In genomic region chr17:5832886-5833285, GRCh38 we compare ENCODE assay signal across 10 cellular contexts.
A peak's percentile ranks its signal among the peaks of the same experiment; 100 is the strongest.
DNase-seq lines count a peak whose midpoint lies in the region; ATAC-seq lines count a peak whose summit lies in the region.
"Had no signal": no experiment of that assay in that cellular context is flagged by ENCODE, and none has a peak within 500 bp of the region (broad histone marks: within the 10 kb centered on the region; RNA-seq: fewer than 3 reads in every experiment).

No MANE protein-coding gene starts in this region.

- H3K4me3 ChIP-seq in CD4-positive, alpha-beta memory T cell (ENCODE audit: low read length in 2 of 2), result no peak overlapping the region

- H3K36me3 ChIP-seq in CD4-positive, alpha-beta memory T cell (ENCODE audit: insufficient read depth, low read length), result no peaks in the 10 kb centered on the region

- peak overlapping the region; percentile 20 to 84 (median 68) for H3K27ac Mint-ChIP-seq in CD4-positive, alpha-beta memory T cell
- H3K27ac Mint-ChIP-seq in IgD-negative memory B cell, result peak overlapping the region in 2 of 3 donors; percentile 7 to 29
- peak overlapping the region; percentile 82 for H3K27ac Mint-ChIP-seq in activated T-helper 17 cell treated with anti-CD3 and anti-CD28 coated beads, Interleukin-2, amount 50 U/mL, for 72 hours
- H3K27ac Mint-ChIP-seq in activated T-cell treated with anti-CD3 and anti-CD28 coated beads, Interleukin-2, amount 50 U/mL, for 72 hours, result no peak overlapping the region
- H3K27ac Mint-ChIP-seq: naive B cell had no signal

- ATAC-seq in activated T-helper 17 cell treated with anti-CD3 and anti-CD28 coated beads, Interleukin-2, amount 50 U/mL, for 72 hours (replicated peaks), result peak; percentile 27
- ATAC-seq in activated T-cell treated with anti-CD3 and anti-CD28 coated beads, Interleukin-2, amount 50 U/mL, for 72 hours (replicated peaks in 1 of 2), result no peak

- H3K36me3 Mint-ChIP-seq in CD4-positive, alpha-beta memory T cell, result no peaks in the 10 kb centered on the region
- peaks cover 2% of the 10 kb centered on the region for H3K36me3 Mint-ChIP-seq in IgD-negative memory B cell
- no peaks in the 10 kb centered on the region for H3K36me3 Mint-ChIP-seq in activated T-helper 17 cell treated with anti-CD3 and anti-CD28 coated beads, Interleukin-2, amount 50 U/mL, for 72 hours (ENCODE audit: low read depth)
- no peaks in the 10 kb centered on the region for H3K36me3 Mint-ChIP-seq in activated T-cell treated with anti-CD3 and anti-CD28 coated beads, Interleukin-2, amount 50 U/mL, for 72 hours (ENCODE audit: insufficient read depth in 2 of 2)

- no peaks in the 10 kb centered on the region for H3K27me3 ChIP-seq in CD4-positive, alpha-beta memory T cell (ENCODE audit: insufficient read depth, low read length)

- H3K4me1 Mint-ChIP-seq in CD4-positive, alpha-beta memory T cell, result peaks cover 9 to 14% (median 14%) of the 10 kb centered on the region in 4 donors
- H3K4me1 Mint-ChIP-seq in IgD-negative memory B cell, result peaks cover 4 to 16% (median 15%) of the 10 kb centered on the region in 3 donors
- peaks cover 5% of the 10 kb centered on the region for H3K4me1 Mint-ChIP-seq in activated T-helper 17 cell treated with anti-CD3 and anti-CD28 coated beads, Interleukin-2, amount 50 U/mL, for 72 hours
- peaks cover 9% of the 10 kb centered on the region for H3K4me1 Mint-ChIP-seq in activated T-cell treated with anti-CD3 and anti-CD28 coated beads, Interleukin-2, amount 50 U/mL, for 72 hours (ENCODE audit: low read depth)

- intact Hi-C loops in CD4-positive, alpha-beta memory T cell (cut with micrococcal nuclease), result no loop called here

- H3K27ac ChIP-seq in CD4-positive, alpha-beta memory T cell (ENCODE audit: low read depth, low read length), result no peak overlapping the region

- CTCF ChIA-PET in CD4-positive, alpha-beta memory T cell (lab: Charles Lee; ENCODE audit: partially characterized antibody), result no interaction called here

- peaks cover 5 to 6% of the 10 kb centered on the region in 2 donors for H3K27me3 Mint-ChIP-seq in CD4-positive, alpha-beta memory T cell
- peaks cover 9% of the 10 kb centered on the region for H3K27me3 Mint-ChIP-seq in IgD-negative memory B cell
- peaks cover 13% of the 10 kb centered on the region for H3K27me3 Mint-ChIP-seq in activated T-helper 17 cell treated with anti-CD3 and anti-CD28 coated beads, Interleukin-2, amount 50 U/mL, for 72 hours
- H3K27me3 Mint-ChIP-seq in activated T-cell treated with anti-CD3 and anti-CD28 coated beads, Interleukin-2, amount 50 U/mL, for 72 hours (ENCODE audit: low read depth), result peaks cover 14% of the 10 kb centered on the region

- peaks cover 7% of the 10 kb centered on the region for H3K4me1 ChIP-seq in CD4-positive, alpha-beta memory T cell (ENCODE audit: insufficient read depth, low read length)

- POLR2A ChIA-PET in CD4-positive, alpha-beta memory T cell (lab: Charles Lee; ENCODE audit: partially characterized antibody), result no interaction called here

- DNase-seq in CD4-positive, alpha-beta memory T cell, result peak in 4 of 5 donors; percentile 9 to 33 (median 20)
- peak; percentile 66 for DNase-seq in islet precursor cell
- DNase-seq in occipital lobe (lab: John Stamatoyannopoulos, UW), result no peak
- no peak for DNase-seq in activated T-cell treated with anti-CD3 and anti-CD28 coated beads, Interleukin-2, amount 50 U/mL, for 72 hours
- DNase-seq in T1000 (lab: John Stamatoyannopoulos, UW), result no peak
- DNase-seq in activated CD4-positive, CD25-positive, alpha-beta regulatory T cell (lab: John Stamatoyannopoulos, UW), result no peak
- DNase-seq: naive B cell, SHP77 had no signal

- no peak overlapping the region for H3K4me3 Mint-ChIP-seq in CD4-positive, alpha-beta memory T cell
- no peak overlapping the region for H3K4me3 Mint-ChIP-seq in IgD-negative memory B cell
- H3K4me3 Mint-ChIP-seq in activated T-helper 17 cell treated with anti-CD3 and anti-CD28 coated beads, Interleukin-2, amount 50 U/mL, for 72 hours, result no peak overlapping the region
- no peak overlapping the region for H3K4me3 Mint-ChIP-seq in activated T-cell treated with anti-CD3 and anti-CD28 coated beads, Interleukin-2, amount 50 U/mL, for 72 hours
- H3K4me3 Mint-ChIP-seq: naive B cell had no signal

- no peaks in the 10 kb centered on the region for H3K9me3 Mint-ChIP-seq in CD4-positive, alpha-beta memory T cell
- H3K9me3 Mint-ChIP-seq in IgD-negative memory B cell, result peaks cover 0 to 4% (median 0%) of the 10 kb centered on the region in 3 donors
- H3K9me3 Mint-ChIP-seq in activated T-helper 17 cell treated with anti-CD3 and anti-CD28 coated beads, Interleukin-2, amount 50 U/mL, for 72 hours, result peaks cover 5% of the 10 kb centered on the region
- H3K9me3 Mint-ChIP-seq in activated T-cell treated with anti-CD3 and anti-CD28 coated beads, Interleukin-2, amount 50 U/mL, for 72 hours, result peaks cover 0 to 1% of the 10 kb centered on the region in 2 donors

- H3K9me3 ChIP-seq in CD4-positive, alpha-beta memory T cell (ENCODE audit: control insufficient read depth in 1 of 2, low read length in 2 of 2), result no peaks in the 10 kb centered on the region

Comparison
In these comparisons a context has a peak if more than half of its experiments do, and no peak if none do; other contexts are left out.
1. DNase-seq: peak in CD4-positive, alpha-beta memory T cell (4 of 5) and islet precursor cell (single experiment); none in occipital lobe (single experiment), activated T-cell treated with anti-CD3 and anti-CD28 coated beads, Interleukin-2, amount 50 U/mL, for 72 hours (0 of 2), T1000 (single experiment) and activated CD4-positive, CD25-positive, alpha-beta regulatory T cell (0 of 4).